ENCODE assay signal across 8 cellular contexts in genomic region chr4:165326831-165327210, GRCh38. TPM values are rescaled to one million over a fixed set of nuclear protein-coding genes. Genes with fewer than 3 reads are reported as not detected.
A peak's percentile ranks its signal among the peaks of the same experiment; 100 is the strongest.
DNase-seq lines count a peak whose midpoint lies in the region; ATAC-seq and TF ChIP-seq lines count a peak whose summit lies in the region.

No MANE protein-coding gene starts in this region.

- DNase-seq in AML-193 (lab: John Stamatoyannopoulos, UW): peak; percentile 35 to 51
- DNase-seq in LoVo (ENCODE audit: low spot score): peak; percentile 46
- peak in 1 of 2 donors; percentile 54 for DNase-seq in cardiac fibroblast (ENCODE audit: low read depth in 2 of 2)
- DNase-seq in right lobe of liver: peak; percentile 61 to 83 (median 78)
- DNase-seq in activated naive CD8-positive, alpha-beta T cell treated with anti-CD3 and anti-CD28 coated beads for 36 hours: no peak
- DNase-seq in endothelial cell (ENCODE audit: low spot score): no peak

- H3K36me3 ChIP-seq in right lobe of liver (peaks cover 0 to 5% (median 0%) of the 10 kb centered on the region in 4 donors), urinary bladder (ENCODE audit: insufficient read depth) (no peaks in the 10 kb centered on the region)

- H3K27ac ChIP-seq in right lobe of liver (peak overlapping the region; percentile 83 to 94 (median 94)), urinary bladder (ENCODE audit: low read depth) (peak overlapping the region; percentile 69)

- TF ChIP-seq CTCF in cardiac fibroblast (IDR thresholded peaks at IDR 0.05; ENCODE audit: low read depth, low read length) (no peak), right lobe of liver (IDR thresholded peaks at IDR 0.05) (no peak), endothelial cell (IDR thresholded peaks at IDR 0.05; ENCODE audit: unreplicated experiment) (no peak)

- H3K4me1 Mint-ChIP-seq in activated naive CD8-positive, alpha-beta T cell treated with anti-CD3 and anti-CD28 coated beads for 36 hours: peaks cover 27% of the 10 kb centered on the region
- peaks cover 22% of the 10 kb centered on the region for H3K4me1 Mint-ChIP-seq in endothelial cell (ENCODE audit: unreplicated experiment)

- intact Hi-C loops in right lobe of liver (cut with DNase I): no loop called here

- no peak overlapping the region for H3K27ac Mint-ChIP-seq in activated naive CD8-positive, alpha-beta T cell treated with anti-CD3 and anti-CD28 coated beads for 36 hours
- H3K27ac Mint-ChIP-seq in endothelial cell (ENCODE audit: unreplicated experiment): no peak overlapping the region

- no peaks in the 10 kb centered on the region for H3K27me3 Mint-ChIP-seq in activated naive CD8-positive, alpha-beta T cell treated with anti-CD3 and anti-CD28 coated beads for 36 hours
- peaks cover 3% of the 10 kb centered on the region for H3K27me3 Mint-ChIP-seq in endothelial cell (ENCODE audit: unreplicated experiment)

- H3K4me1 ChIP-seq in right lobe of liver (peaks cover 0 to 11% (median 0%) of the 10 kb centered on the region in 4 donors), urinary bladder (ENCODE audit: insufficient read depth) (peaks cover 3% of the 10 kb centered on the region)

- TF ChIP-seq POLR2A in right lobe of liver (IDR thresholded peaks at IDR 0.05): no peak

- peaks cover 15% of the 10 kb centered on the region for H3K36me3 Mint-ChIP-seq in activated naive CD8-positive, alpha-beta T cell treated with anti-CD3 and anti-CD28 coated beads for 36 hours
- H3K36me3 Mint-ChIP-seq in endothelial cell (ENCODE audit: low read depth, unreplicated experiment): peaks cover 13% of the 10 kb centered on the region

- H3K9me3 Mint-ChIP-seq in activated naive CD8-positive, alpha-beta T cell treated with anti-CD3 and anti-CD28 coated beads for 36 hours: no peaks in the 10 kb centered on the region
- no peaks in the 10 kb centered on the region for H3K9me3 Mint-ChIP-seq in endothelial cell (ENCODE audit: unreplicated experiment)

- no peaks in the 10 kb centered on the region for H3K27me3 ChIP-seq in right lobe of liver

- ATAC-seq in GM18868 (IDR thresholded peaks at IDR 0.05; ENCODE audit: unreplicated experiment) (peak; percentile 0), right lobe of liver (peak; percentile 54 to 66 (median 56))

- H3K4me3 ChIP-seq in cardiac fibroblast (replicated peaks in 1 of 2; ENCODE audit: low read depth in 2 of 2, low read length in 2 of 2): peak overlapping the region; percentile 51 to 57
- peak overlapping the region; percentile 49 to 93 (median 86) for H3K4me3 ChIP-seq in right lobe of liver
- peak overlapping the region; percentile 63 for H3K4me3 ChIP-seq in urinary bladder (ENCODE audit: low read depth, low read length)

- H3K4me3 Mint-ChIP-seq in activated naive CD8-positive, alpha-beta T cell treated with anti-CD3 and anti-CD28 coated beads for 36 hours: no peak overlapping the region
- no peak overlapping the region for H3K4me3 Mint-ChIP-seq in endothelial cell (ENCODE audit: unreplicated experiment)

- H3K9me3 ChIP-seq in right lobe of liver: no peaks in the 10 kb centered on the region

- WGBS in right lobe of liver (ENCODE audit: insufficient coverage, low coverage, low lambda C conversion rate, missing lambda C conversion rate): under 1% methylated on average over 14 of the region's 14 CpGs
- WGBS in urinary bladder: 1% methylated on average over 14 of the region's 14 CpGs

RNA-seq across cellular contexts. Expression of gene MSMO1, which starts 0.6 kb away (rescaled TPM):
- 100 to 1,000 TPM in 4 of 6 experiments, 10 to 100 TPM in 2; 81.8 to 368 (median 122) TPM for total RNA-seq in right lobe of liver
- total RNA-seq in urinary bladder: 126 TPM
- 16.6 TPM for polyA plus RNA-seq in urinary bladder
- total RNA-seq in activated naive CD8-positive, alpha-beta T cell treated with anti-CD3 and anti-CD28 coated beads for 36 hours: 10 to 100 TPM; 29.2 to 30.0 TPM
- 118 TPM for total RNA-seq in endothelial cell (ENCODE audit: unreplicated experiment)

RNA-seq across cellular contexts. Expression of gene CPE, which starts 52.0 kb away (rescaled TPM):
- total RNA-seq in right lobe of liver (10 to 100 TPM in 2 of 6 experiments, 1 to 10 TPM in 4; 4.2 to 17.3 (median 9.4) TPM), urinary bladder (242 TPM), endothelial cell (ENCODE audit: unreplicated experiment) (2.3 TPM)
- 86.4 TPM for polyA plus RNA-seq in urinary bladder
- not detected for total RNA-seq in activated naive CD8-positive, alpha-beta T cell treated with anti-CD3 and anti-CD28 coated beads for 36 hours

Comparison
In these comparisons a context has a peak if more than half of its experiments do, and no peak if none do; other contexts are left out.
1. DNase-seq: peak in AML-193 (2 of 2), LoVo (single experiment) and right lobe of liver (3 of 3); none in activated naive CD8-positive, alpha-beta T cell treated with anti-CD3 and anti-CD28 coated beads for 36 hours (single experiment) and endothelial cell (single experiment).
2. RNA of gene CPE, which starts 52.0 kb away (total RNA-seq): 242 TPM in urinary bladder (single experiment); 4.2 to 17.3 TPM in right lobe of liver, 2.3 TPM in endothelial cell (single experiment) and not detected in activated naive CD8-positive, alpha-beta T cell treated with anti-CD3 and anti-CD28 coated beads for 36 hours; every median in the first group is over 10 times any median in the second.
3. Peak in every context shown above with its lines, with median percentiles within 50 percentile points of each other: H3K4me3 ChIP-seq.